ENCODE assay signal across 9 cellular contexts in the genomic region with DNA sequence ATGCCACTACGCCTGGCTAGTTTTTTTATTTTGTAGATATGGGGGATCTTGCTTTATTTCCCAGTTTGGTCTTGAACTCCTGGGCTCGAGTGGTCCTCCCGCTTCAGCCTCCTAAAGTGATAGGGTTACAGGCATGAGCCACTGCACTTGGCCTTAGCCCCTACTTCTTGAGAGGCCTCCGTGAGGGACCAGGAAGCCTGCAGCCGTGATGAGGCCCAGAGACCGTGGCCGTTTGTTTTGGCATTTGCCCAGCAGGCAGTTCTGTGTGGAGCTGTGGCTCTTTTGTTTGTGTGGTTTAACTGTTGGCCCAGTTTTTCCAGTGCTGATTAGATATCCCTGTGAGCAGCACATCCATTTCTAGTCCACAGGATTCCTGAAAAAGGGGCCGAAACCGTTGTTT. TPM values are rescaled to one million over a fixed set of nuclear protein-coding genes. Genes with fewer than 3 reads are reported as not detected.
DNase-seq lines count a peak whose midpoint lies in the region; ATAC-seq and TF ChIP-seq lines count a peak whose summit lies in the region.
"Had no signal": no experiment of that assay in that cellular context is flagged by ENCODE, and none has a peak within 500 bp of the region (broad histone marks: within the 10 kb centered on the region; RNA-seq: fewer than 3 reads in every experiment).

No MANE protein-coding gene starts in this region.

- H3K27me3 ChIP-seq in aorta (ENCODE audit: control insufficient read depth in 1 of 2, insufficient read depth in 2 of 2, low read length in 1 of 2) = no peaks in the 10 kb centered on the region

- DNase-seq in NCI-H748 (lab: John Stamatoyannopoulos, UW; ENCODE audit: unreplicated experiment) (peak; percentile 18), NCI-H748 treated with DMSO at 0.1 percent for 48 hours (lab: John Stamatoyannopoulos, UW) (no peak), astrocyte of the cerebellum (ENCODE audit: low read depth) (peak; percentile 95), left colon (peak; percentile 74 to 77), aorta (peak; percentile 87 to 89)
- no peak for DNase-seq in activated CD8-positive, alpha-beta memory T cell treated with anti-CD3 and anti-CD28 coated beads, Interleukin-2, amount 50 U/mL, for 48 hours
- DNase-seq: T-helper 2 cell had no signal

- ATAC-seq in left colon = peak; percentile 89
- ATAC-seq in aorta (ENCODE audit: low FRiP score) = peak; percentile 75
- ATAC-seq in HG03095 (IDR thresholded peaks at IDR 0.05; ENCODE audit: unreplicated experiment) = no peak
- ATAC-seq in HG03442 (IDR thresholded peaks at IDR 0.05; ENCODE audit: unreplicated experiment) = no peak

- no peak for TF ChIP-seq CTCF in astrocyte of the cerebellum (IDR thresholded peaks at IDR 0.05; ENCODE audit: low read depth, low read length, missing control alignments)

- no peak overlapping the region for H3K4me3 ChIP-seq in astrocyte of the cerebellum (ENCODE audit: low read depth, low read length)
- H3K4me3 ChIP-seq in aorta (ENCODE audit: low read length in 2 of 2) = no peak overlapping the region

- intact Hi-C loops in left colon (cut with DNase I, micrococcal nuclease) (no loop called here), aorta (cut with DNase I) (no loop called here)

- H3K4me1 ChIP-seq in aorta (ENCODE audit: control insufficient read depth in 1 of 2, insufficient read depth in 2 of 2, low read length in 2 of 2) = peaks cover 0 to 3% of the 10 kb centered on the region in 2 donors

- in situ Hi-C loops in astrocyte of the cerebellum (cut with HindIII; ENCODE audit: low sequenced_read_pairs) = no loop called here

- no peaks in the 10 kb centered on the region for H3K36me3 ChIP-seq in aorta (ENCODE audit: control insufficient read depth in 1 of 2, insufficient read depth in 2 of 2, low read length in 1 of 2)

- H3K9me3 ChIP-seq in aorta (ENCODE audit: control insufficient read depth, low read length) = no peaks in the 10 kb centered on the region

- 17 to 19% methylated on average over 9 of the region's 9 CpGs for WGBS in aorta, 2 donors

- peak overlapping the region in 1 of 2 donors; percentile 25 for H3K27ac ChIP-seq in aorta (ENCODE audit: low read depth in 1 of 2, low read length in 2 of 2)

RNA-seq across cellular contexts. Expression of a gene that starts 39.8 kb away (rescaled TPM):
- total RNA-seq in left colon = 100 to 1,000 TPM; 178 to 242 TPM
- 100 to 1,000 TPM; 190 to 197 TPM for total RNA-seq in aorta
- 100 to 1,000 TPM; 160 to 193 TPM for polyA plus RNA-seq in aorta

RNA-seq across cellular contexts. Expression of a gene that starts 44.6 kb away (rescaled TPM):
- total RNA-seq in left colon (100 to 1,000 TPM; 264 to 383 TPM), aorta (100 to 1,000 TPM; 132 to 296 TPM)
- polyA plus RNA-seq in aorta = 100 to 1,000 TPM; 133 to 149 TPM

Comparison
In these comparisons a context has a peak if more than half of its experiments do, and no peak if none do; other contexts are left out.
1. DNase-seq: peak in NCI-H748 (single experiment), astrocyte of the cerebellum (single experiment), left colon (2 of 2) and aorta (2 of 2); none in NCI-H748 treated with DMSO at 0.1 percent for 48 hours (single experiment) and activated CD8-positive, alpha-beta memory T cell treated with anti-CD3 and anti-CD28 coated beads, Interleukin-2, amount 50 U/mL, for 48 hours (single experiment).
2. ATAC-seq: peak in left colon (single experiment) and aorta (single experiment); none in HG03095 (single experiment) and HG03442 (single experiment).